ENCODE assay signal across 21 cellular contexts in the genomic region with DNA sequence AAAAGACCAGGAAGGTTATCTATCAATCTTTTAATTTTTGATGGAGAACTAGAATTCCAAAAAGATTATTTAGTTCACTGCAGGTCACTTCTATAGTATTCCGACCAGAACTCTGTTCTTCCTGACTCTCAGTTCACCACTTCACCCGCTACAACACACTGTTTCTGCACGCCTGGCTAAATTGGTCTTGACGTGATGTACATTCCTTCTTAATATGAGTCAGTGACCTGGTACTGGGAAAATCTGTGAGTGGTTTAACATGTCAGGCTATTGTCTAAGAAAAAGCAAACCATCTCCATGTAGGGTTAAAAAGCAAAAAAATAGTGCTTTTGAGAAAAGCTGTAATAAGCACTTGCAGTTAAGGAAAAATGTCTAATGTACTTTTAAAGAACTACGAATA.
DNase-seq lines count a peak whose midpoint lies in the region; ATAC-seq, FAIRE-seq and TF ChIP-seq lines count a peak whose summit lies in the region.
"Had no signal": no experiment of that assay in that cellular context is flagged by ENCODE, and none has a peak within 500 bp of the region (broad histone marks: within the 10 kb centered on the region; RNA-seq: fewer than 3 reads in every experiment).

No MANE protein-coding gene starts in this region.

- TF ChIP-seq RAD21 in HepG2 (CRISPR knock-in tag; IDR thresholded peaks at IDR 0.05) = no peak

- H3K9me3 ChIP-seq in mammary epithelial cell (replicated peaks; ENCODE audit: insufficient read depth, low read length) (no peaks in the 10 kb centered on the region), breast epithelium (peaks cover 0 to 9% of the 10 kb centered on the region in 2 donors), WERI-Rb-1 (ENCODE audit: severe bottlenecking) (peaks cover under 1% of the 10 kb centered on the region), HepG2 (ENCODE audit: low read length) (no peaks in the 10 kb centered on the region), right lobe of liver (no peaks in the 10 kb centered on the region)
- H3K9me3 ChIP-seq: psoas muscle had no signal

- no peak for TF ChIP-seq POLR2A in breast epithelium (IDR thresholded peaks at IDR 0.05)
- TF ChIP-seq POLR2A in HepG2 (IDR thresholded peaks at IDR 0.05; ENCODE audit: insufficient read depth in 1 of 2, low read depth in 2 of 2, low read length in 2 of 2) = no peak
- TF ChIP-seq POLR2A in right lobe of liver (IDR thresholded peaks at IDR 0.05) = no peak

- no peak overlapping the region for H3K27ac ChIP-seq in mammary epithelial cell (ENCODE audit: insufficient read depth, low read depth, low read length)
- no peak overlapping the region for H3K27ac ChIP-seq in breast epithelium
- no peak overlapping the region for H3K27ac ChIP-seq in foreskin keratinocyte
- no peak overlapping the region for H3K27ac ChIP-seq in WERI-Rb-1
- no peak overlapping the region for H3K27ac ChIP-seq in HepG2 (ENCODE audit: extremely low read length, insufficient read depth, low read length)
- no peak overlapping the region for H3K27ac ChIP-seq in right lobe of liver
- H3K27ac ChIP-seq: 22Rv1, coronary artery, HL-60, psoas muscle, VCaP had no signal

- dilution Hi-C loops in mammary epithelial cell (cut with HindIII; ENCODE audit: low sequenced_read_pairs) = no loop called here

- POLR2A ChIA-PET in HepG2 (lab: Yijun Ruan, JAX) = no interaction called here

- intact Hi-C loops in mammary epithelial cell (cut with micrococcal nuclease) (no loop called here), breast epithelium (cut with DNase I; ENCODE audit: low total_unique reads) (no loop called here), HepG2 (cut with micrococcal nuclease; ENCODE audit: unreplicated experiment) (no loop called here), right lobe of liver (cut with DNase I) (no loop called here)

- no peak overlapping the region for H3K4me2 ChIP-seq in mammary epithelial cell (ENCODE audit: insufficient read depth, low read depth, low read length)
- no peak overlapping the region for H3K4me2 ChIP-seq in HepG2 (ENCODE audit: low read depth, low read length)

- H4K20me1 ChIP-seq in mammary epithelial cell (ENCODE audit: insufficient read depth, low read length) (no peaks in the 10 kb centered on the region), HepG2 (ENCODE audit: insufficient read depth, low read length) (no peaks in the 10 kb centered on the region)

- H2AFZ ChIP-seq in mammary epithelial cell (ENCODE audit: low read depth, low read length) (no peak overlapping the region), HepG2 (ENCODE audit: low read length) (no peak overlapping the region)

- TF ChIP-seq CTCF in mammary epithelial cell (conservative IDR thresholded peaks at IDR 0.05 in 1 of 2, IDR thresholded peaks at IDR 0.05 in 1 of 2; ENCODE audit: extremely low read depth in 1 of 2, insufficient read depth in 1 of 2, low read depth in 1 of 2, low read length in 2 of 2) (no peak), breast epithelium (IDR thresholded peaks at IDR 0.05) (no peak), astrocyte of the cerebellum (IDR thresholded peaks at IDR 0.05; ENCODE audit: low read depth, low read length, missing control alignments) (no peak), foreskin keratinocyte (conservative IDR thresholded peaks at IDR 0.05) (no peak), WERI-Rb-1 (IDR thresholded peaks at IDR 0.05; ENCODE audit: low read depth, low read length) (no peak), HepG2 (CRISPR knock-in tag; IDR thresholded peaks at IDR 0.05) (no peak), right lobe of liver (IDR thresholded peaks at IDR 0.05) (no peak)

- ATAC-seq in foreskin keratinocyte = peak; percentile 29
- no peak for ATAC-seq in HepG2
- ATAC-seq in right lobe of liver = no peak
- ATAC-seq: psoas muscle had no signal

- BruUV-seq in mammary epithelial cell (replicated peaks; lab: Mats Ljungman, UMichigan) = no TSS peak
- BruUV-seq in HepG2 (replicated peaks; lab: Mats Ljungman, UMichigan) = no TSS peak

- no peaks in the 10 kb centered on the region for H3K79me2 ChIP-seq in mammary epithelial cell (ENCODE audit: insufficient read depth, low read length)
- H3K79me2 ChIP-seq in HepG2 (ENCODE audit: insufficient read depth, low read length) = no peaks in the 10 kb centered on the region

- H3K9ac ChIP-seq in mammary epithelial cell (ENCODE audit: insufficient read depth, low read length) = no peak overlapping the region
- no peak overlapping the region for H3K9ac ChIP-seq in HepG2 (ENCODE audit: insufficient read depth, low read depth, low read length)

- H3K36me3 ChIP-seq in mammary epithelial cell (ENCODE audit: insufficient read depth, low read length) (no peaks in the 10 kb centered on the region), breast epithelium (no peaks in the 10 kb centered on the region), WERI-Rb-1 (no peaks in the 10 kb centered on the region), HepG2 (replicated peaks in 1 of 2; ENCODE audit: control insufficient read depth in 1 of 2, insufficient read depth in 2 of 2, low read length in 2 of 2) (no peaks in the 10 kb centered on the region), right lobe of liver (no peaks in the 10 kb centered on the region)

- 76% methylated on average over 5 of the region's 5 CpGs for WGBS in mammary epithelial cell (ENCODE audit: low coverage, missing lambda C conversion rate)
- WGBS in HepG2 (ENCODE audit: low lambda C conversion rate) = 33% methylated on average over 5 of the region's 5 CpGs
- WGBS in right lobe of liver (ENCODE audit: insufficient coverage, low coverage, low lambda C conversion rate, missing lambda C conversion rate) = 74% methylated on average over 5 of the region's 5 CpGs

- FAIRE-seq in HepG2 (lab: Jason Lieb, UNC) = no peak

- H3K4me1 ChIP-seq in mammary epithelial cell (ENCODE audit: insufficient read depth, low read length) = no peaks in the 10 kb centered on the region
- no peaks in the 10 kb centered on the region for H3K4me1 ChIP-seq in breast epithelium
- H3K4me1 ChIP-seq in foreskin keratinocyte = no peaks in the 10 kb centered on the region
- no peaks in the 10 kb centered on the region for H3K4me1 ChIP-seq in HepG2 (ENCODE audit: insufficient read depth, low read length)
- no peaks in the 10 kb centered on the region for H3K4me1 ChIP-seq in right lobe of liver
- H3K4me1 ChIP-seq: psoas muscle had no signal

- H3K4me3 ChIP-seq in mammary epithelial cell (replicated peaks in 1 of 3; ENCODE audit: insufficient read depth in 1 of 3, low read depth in 2 of 3, low read length in 3 of 3) (no peak overlapping the region), breast epithelium (no peak overlapping the region), astrocyte of the cerebellum (ENCODE audit: low read depth, low read length) (no peak overlapping the region), WERI-Rb-1 (ENCODE audit: low read depth, low read length) (no peak overlapping the region), HepG2 (replicated peaks in 1 of 3; ENCODE audit: insufficient read depth in 1 of 3, low read depth in 2 of 3, low read length in 3 of 3) (no peak overlapping the region), right lobe of liver (no peak overlapping the region)
- H3K4me3 ChIP-seq: coronary artery, psoas muscle had no signal

- DNase-seq in mammary epithelial cell = peak; percentile 20
- DNase-seq in breast epithelium (ENCODE audit: low spot score in 2 of 2) = no peak
- DNase-seq in astrocyte of the cerebellum (ENCODE audit: low read depth) = peak; percentile 1
- peak; percentile 16 to 66 for DNase-seq in foreskin keratinocyte
- no peak for DNase-seq in WERI-Rb-1
- DNase-seq in HepG2 (ENCODE audit: low spot score) = no peak
- DNase-seq in anterior cingulate cortex (lab: John Stamatoyannopoulos, UW) = no peak
- no peak for DNase-seq in right lobe of liver
- DNase-seq: activated CD4-positive, alpha-beta T cell treated with anti-CD3 and anti-CD28 coated beads, Interleukin-2, amount 50 U/mL, for 1 hour; activated CD8-positive, alpha-beta memory T cell treated with anti-CD3 and anti-CD28 coated beads, Interleukin-2, amount 50 U/mL, for 4 hours; C1 segment of cervical spinal cord; Calu3; NCI-H1417 treated with DMSO at 0.1 percent for 48 hours; NCI-H510A; psoas muscle; stimulated activated CD4-positive, alpha-beta T cell treated with anti-CD3 and anti-CD28 coated beads, Interleukin-2, amount 100 ng/mL, for 48 hours; stimulated activated naive CD4-positive, alpha-beta T cell had no signal

- in situ Hi-C loops in mammary epithelial cell (cut with MboI; ENCODE audit: low sequenced_read_pairs in 2 of 2) (no loop called here), astrocyte of the cerebellum (cut with HindIII; ENCODE audit: low sequenced_read_pairs) (no loop called here), HepG2 (cut with HindIII; ENCODE audit: extremely low pct_ligation_motif_present, low pct_unique_long_range_greater_than_20kb) (no loop called here)

- H3K27me3 ChIP-seq in mammary epithelial cell (ENCODE audit: insufficient read depth, low read length) (peaks cover 2% of the 10 kb centered on the region), breast epithelium (no peaks in the 10 kb centered on the region), foreskin keratinocyte (no peaks in the 10 kb centered on the region), WERI-Rb-1 (ENCODE audit: insufficient read depth, low read depth, severe bottlenecking) (no peaks in the 10 kb centered on the region), HepG2 (ENCODE audit: control insufficient read depth in 1 of 2, insufficient read depth in 2 of 2, low read length in 2 of 2) (no peaks in the 10 kb centered on the region), right lobe of liver (no peaks in the 10 kb centered on the region)

- TF ChIP-seq EP300 in HepG2 (IDR thresholded peaks at IDR 0.05; ENCODE audit: low read depth in 2 of 2, low read length in 2 of 2) = no peak
- no peak for TF ChIP-seq EP300 in HepG2 (CRISPR knock-in tag; IDR thresholded peaks at IDR 0.05; ENCODE audit: borderline replicate concordance)

- CTCF ChIA-PET in mammary epithelial cell (lab: Charles Lee; ENCODE audit: low non-redundant PET) = no interaction called here
- CTCF ChIA-PET in HepG2 (lab: Yijun Ruan, JAX; ENCODE audit: low intra/inter-chr PET ratio, low total read pairs) = no interaction called here

TF ChIP-seq in HepG2, 621 proteins besides CTCF, POLR2A, EP300 and RAD21:
- TF ChIP-seq FOXM1 (CRISPR knock-in tag; IDR thresholded peaks at IDR 0.05) (no peak), STAT5B (CRISPR knock-in tag; IDR thresholded peaks at IDR 0.05) (no peak), ARID2 (CRISPR knock-in tag; IDR thresholded peaks at IDR 0.05; ENCODE audit: borderline replicate concordance) (no peak), ARNT2 (CRISPR knock-in tag; IDR thresholded peaks at IDR 0.05; ENCODE audit: low read depth) (no peak), MLLT10 (CRISPR knock-in tag; IDR thresholded peaks at IDR 0.05) (no peak), TCF7L2 (IDR thresholded peaks at IDR 0.05; ENCODE audit: low read depth, low read length) (no peak)

Comparison
In these comparisons a context has a peak if more than half of its experiments do, and no peak if none do; other contexts are left out.
1. DNase-seq: peak in mammary epithelial cell (single experiment), astrocyte of the cerebellum (single experiment) and foreskin keratinocyte (2 of 2); none in breast epithelium (0 of 2), WERI-Rb-1 (single experiment), HepG2 (single experiment), anterior cingulate cortex (0 of 58) and right lobe of liver (0 of 3).